ENCODE assay signal across 1 cellular context in the genomic region with DNA sequence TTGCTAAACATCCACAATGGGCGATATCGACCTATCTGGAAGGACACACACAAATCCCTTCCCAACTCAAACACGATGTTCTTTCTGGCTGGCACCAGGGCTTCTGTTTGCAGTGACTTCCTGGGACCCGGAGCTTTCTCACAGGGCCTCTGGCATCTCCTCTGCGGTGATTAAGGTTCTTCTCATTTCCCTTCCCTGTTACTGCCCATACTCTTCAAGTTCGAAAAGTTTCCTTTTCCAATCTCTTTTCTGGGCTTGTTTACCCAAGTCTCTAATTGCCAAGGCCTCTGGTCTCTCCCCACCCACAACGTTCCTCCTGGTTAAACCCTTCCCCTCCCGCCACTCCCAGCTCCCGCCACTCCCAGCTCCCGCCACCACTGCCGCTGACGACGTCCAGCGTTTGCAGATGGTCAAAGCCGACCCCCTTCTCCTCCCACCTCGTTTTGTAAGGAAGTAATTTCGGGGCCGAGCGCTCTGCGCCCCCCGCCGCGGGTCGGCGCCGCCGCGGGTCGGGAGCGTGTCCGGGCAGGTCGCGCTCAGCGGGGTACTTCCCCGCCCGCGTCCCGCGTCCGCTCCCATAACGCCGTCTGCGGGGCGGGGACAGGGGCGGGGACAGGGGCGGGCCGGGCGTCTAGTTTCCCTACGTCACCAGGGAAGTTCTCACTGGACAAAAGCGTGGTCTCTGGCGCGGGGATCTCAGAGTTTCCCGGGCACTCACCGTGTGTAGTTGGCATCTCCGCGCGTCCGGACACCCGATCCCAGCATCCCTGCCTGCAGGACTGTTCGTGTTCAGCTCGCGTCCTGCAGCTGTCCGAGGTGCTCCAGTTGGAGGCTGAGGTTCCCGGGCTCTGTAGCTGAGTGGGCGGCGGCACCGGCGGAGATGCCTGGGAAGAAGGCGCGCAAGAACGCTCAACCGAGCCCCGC.
TF ChIP-seq lines count a peak whose summit lies in the region.

A gene (plus strand): TSS at position 699 of the 924 bp plus-strand sequence. CDS start 182 bp downstream, at position 881.

TF ChIP-seq in HEK293, 187 proteins besides CTCF, POLR2A, EP300 and RAD21 (continued from another document):
- TF ChIP-seq, protein P1, sequence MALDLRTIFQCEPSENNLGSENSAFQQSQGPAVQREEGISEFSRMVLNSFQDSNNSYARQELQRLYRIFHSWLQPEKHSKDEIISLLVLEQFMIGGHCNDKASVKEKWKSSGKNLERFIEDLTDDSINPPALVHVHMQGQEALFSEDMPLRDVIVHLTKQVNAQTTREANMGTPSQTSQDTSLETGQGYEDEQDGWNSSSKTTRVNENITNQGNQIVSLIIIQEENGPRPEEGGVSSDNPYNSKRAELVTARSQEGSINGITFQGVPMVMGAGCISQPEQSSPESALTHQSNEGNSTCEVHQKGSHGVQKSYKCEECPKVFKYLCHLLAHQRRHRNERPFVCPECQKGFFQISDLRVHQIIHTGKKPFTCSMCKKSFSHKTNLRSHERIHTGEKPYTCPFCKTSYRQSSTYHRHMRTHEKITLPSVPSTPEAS (tag by site-specific recombination; IDR thresholded peaks at IDR 0.05) = no peak
- no peak for TF ChIP-seq ZNF140 (tag by site-specific recombination; IDR thresholded peaks at IDR 0.05)
- peak; percentile 87 for TF ChIP-seq KLF10 (tag by site-specific recombination; IDR thresholded peaks at IDR 0.05)
- TF ChIP-seq ZNF274 (IDR thresholded peaks at IDR 0.05; ENCODE audit: low read length) = no peak
- TF ChIP-seq ZNF274 (tag by site-specific recombination; IDR thresholded peaks at IDR 0.05; ENCODE audit: borderline replicate concordance) = no peak
- TF ChIP-seq ZBTB21 (tag by site-specific recombination; IDR thresholded peaks at IDR 0.05) = no peak
- TF ChIP-seq, protein P2, sequence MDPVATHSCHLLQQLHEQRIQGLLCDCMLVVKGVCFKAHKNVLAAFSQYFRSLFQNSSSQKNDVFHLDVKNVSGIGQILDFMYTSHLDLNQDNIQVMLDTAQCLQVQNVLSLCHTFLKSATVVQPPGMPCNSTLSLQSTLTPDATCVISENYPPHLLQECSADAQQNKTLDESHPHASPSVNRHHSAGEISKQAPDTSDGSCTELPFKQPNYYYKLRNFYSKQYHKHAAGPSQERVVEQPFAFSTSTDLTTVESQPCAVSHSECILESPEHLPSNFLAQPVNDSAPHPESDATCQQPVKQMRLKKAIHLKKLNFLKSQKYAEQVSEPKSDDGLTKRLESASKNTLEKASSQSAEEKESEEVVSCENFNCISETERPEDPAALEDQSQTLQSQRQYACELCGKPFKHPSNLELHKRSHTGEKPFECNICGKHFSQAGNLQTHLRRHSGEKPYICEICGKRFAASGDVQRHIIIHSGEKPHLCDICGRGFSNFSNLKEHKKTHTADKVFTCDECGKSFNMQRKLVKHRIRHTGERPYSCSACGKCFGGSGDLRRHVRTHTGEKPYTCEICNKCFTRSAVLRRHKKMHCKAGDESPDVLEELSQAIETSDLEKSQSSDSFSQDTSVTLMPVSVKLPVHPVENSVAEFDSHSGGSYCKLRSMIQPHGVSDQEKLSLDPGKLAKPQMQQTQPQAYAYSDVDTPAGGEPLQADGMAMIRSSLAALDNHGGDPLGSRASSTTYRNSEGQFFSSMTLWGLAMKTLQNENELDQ (tag by site-specific recombination; IDR thresholded peaks at IDR 0.05; ENCODE audit: low read depth) = no peak
- TF ChIP-seq ZNF629 (tag by site-specific recombination; IDR thresholded peaks at IDR 0.05) = peak; percentile 84
- TF ChIP-seq ZNF202 (tag by site-specific recombination; IDR thresholded peaks at IDR 0.05; ENCODE audit: borderline replicate concordance) = no peak
- TF ChIP-seq ZNF510 (tag by site-specific recombination; IDR thresholded peaks at IDR 0.05; ENCODE audit: insufficient replicate concordance) = no peak
- TF ChIP-seq ZSCAN23 (tag by site-specific recombination; IDR thresholded peaks at IDR 0.05) = no peak
